Comparison of ENCODE assay signal across 19 cellular contexts in genomic region chr7:44625899-44626511, GRCh38. TPM values are rescaled to one million over a fixed set of nuclear protein-coding genes. Genes with fewer than 3 reads are reported as not detected.
DNase-seq lines count a peak whose midpoint lies in the region; ATAC-seq and TF ChIP-seq lines count a peak whose summit lies in the region.
"Had no signal": no experiment of that assay in that cellular context is flagged by ENCODE, and none has a peak within 500 bp of the region (broad histone marks: within the 10 kb centered on the region; RNA-seq: fewer than 3 reads in every experiment).

No MANE protein-coding gene starts in this region.

- H3F3A ChIP-seq in SK-N-SH (replicated peaks; ENCODE audit: insufficient read depth): no peaks in the 10 kb centered on the region

- H3K9ac ChIP-seq in SK-N-SH: no peak overlapping the region

- H3K4me1 ChIP-seq in SK-N-SH (ENCODE audit: control insufficient read depth in 1 of 2, insufficient read depth in 2 of 2, low read depth in 1 of 2, low read length in 1 of 2) (peaks cover 0 to 3% of the 10 kb centered on the region in 2 experiments; a peak in 1 of 4 replicates), mesodermal cell (ENCODE audit: control insufficient read depth, insufficient read depth, low read length, poor library complexity, severe bottlenecking) (peaks cover 10% of the 10 kb centered on the region)
- peaks cover 24% of the 10 kb centered on the region for H3K4me1 ChIP-seq in CD8-positive, alpha-beta T cell (ENCODE audit: insufficient read depth, low read length)
- H3K4me1 ChIP-seq: HAP-1 had no signal

- H2AFZ ChIP-seq in SK-N-SH (ENCODE audit: low read depth): no peak overlapping the region

- H3K36me3 Mint-ChIP-seq in CD8-positive, alpha-beta T cell: peaks cover 58% of the 10 kb centered on the region
- peaks cover 61% of the 10 kb centered on the region for H3K36me3 Mint-ChIP-seq in activated T-helper 17 cell treated with anti-CD3 and anti-CD28 coated beads, Interleukin-2, amount 50 U/mL, for 72 hours (ENCODE audit: low read depth)

- H3K4me3 ChIP-seq in SK-N-SH (ENCODE audit: low read depth in 2 of 2, low read length in 1 of 2) (no peak overlapping the region), mesodermal cell (ENCODE audit: extremely low read depth, insufficient read depth, low read length, poor library complexity, severe bottlenecking) (no peak overlapping the region)
- no peak overlapping the region for H3K4me3 ChIP-seq in CD8-positive, alpha-beta T cell (ENCODE audit: low read depth, low read length)
- H3K4me3 ChIP-seq: HAP-1 had no signal

- WGBS in SK-N-SH (ENCODE audit: low lambda C conversion rate): 76% methylated on average over 3 of the region's 3 CpGs
- WGBS in mesodermal cell (ENCODE audit: insufficient coverage in 2 of 2), 2 experiments: 80 to 95% methylated on average over 2 to 3 of the region's 3 CpGs

- no peak for TF ChIP-seq CTCF in SK-N-SH (IDR thresholded peaks at IDR 0.05)
- no peak for TF ChIP-seq CTCF in CD8-positive, alpha-beta T cell (IDR thresholded peaks at IDR 0.05)

- peaks cover 65% of the 10 kb centered on the region for H3K4me1 Mint-ChIP-seq in CD8-positive, alpha-beta T cell (ENCODE audit: low read depth)
- peaks cover 67% of the 10 kb centered on the region for H3K4me1 Mint-ChIP-seq in activated T-helper 17 cell treated with anti-CD3 and anti-CD28 coated beads, Interleukin-2, amount 50 U/mL, for 72 hours

- H3K9me3 ChIP-seq in SK-N-SH: no peaks in the 10 kb centered on the region
- no peaks in the 10 kb centered on the region for H3K9me3 ChIP-seq in CD8-positive, alpha-beta T cell (ENCODE audit: low read length)
- H3K9me3 ChIP-seq in mesodermal cell (ENCODE audit: control insufficient read depth, low read length): no peaks in the 10 kb centered on the region
- H3K9me3 ChIP-seq: HAP-1 had no signal

- TF ChIP-seq RAD21 in SK-N-SH (IDR thresholded peaks at IDR 0.05; ENCODE audit: low read length): no peak

- no peak overlapping the region for H3K4me2 ChIP-seq in SK-N-SH

- H3K27me3 ChIP-seq in SK-N-SH (ENCODE audit: insufficient read depth): no peaks in the 10 kb centered on the region
- no peaks in the 10 kb centered on the region for H3K27me3 ChIP-seq in CD8-positive, alpha-beta T cell (ENCODE audit: insufficient read depth, low read length)

- peak overlapping the region; percentile 62 for H3K27ac Mint-ChIP-seq in CD8-positive, alpha-beta T cell
- peak overlapping the region; percentile 89 for H3K27ac Mint-ChIP-seq in activated T-helper 17 cell treated with anti-CD3 and anti-CD28 coated beads, Interleukin-2, amount 50 U/mL, for 72 hours
- H3K27ac Mint-ChIP-seq: activated B cell treated with CpG ODN at 0.5 μM for 24 hours had no signal

- CTCF ChIA-PET in SK-N-SH (lab: Yijun Ruan, JAX): no interaction called here
- CTCF ChIA-PET in CD8-positive, alpha-beta T cell (lab: Charles Lee): interaction anchor here (1.0 kb wide), 1 partner anchor 14 kb away, joined by 3 read pairs; no protein-coding TSS in a partner anchor

- DNase-seq in SK-N-SH: no peak
- no peak for DNase-seq in CD8-positive, alpha-beta T cell
- DNase-seq: activated B cell treated with CpG ODN at 0.5 μM for 24 hours; central memory CD4-positive, alpha-beta T cell; EL; foreskin fibroblast; KG1; NCI-H1092 treated with DMSO at 0.1 percent for 48 hours; NCI-H226; SW 1271 had no signal

- TF ChIP-seq EP300 in SK-N-SH (IDR thresholded peaks at IDR 0.05; ENCODE audit: borderline replicate concordance in 1 of 2, low read depth in 1 of 2, low read length in 1 of 2): no peak

- H3K4me3 Mint-ChIP-seq in CD8-positive, alpha-beta T cell: no peak overlapping the region
- H3K4me3 Mint-ChIP-seq in activated T-helper 17 cell treated with anti-CD3 and anti-CD28 coated beads, Interleukin-2, amount 50 U/mL, for 72 hours: peak overlapping the region; percentile 78
- H3K4me3 Mint-ChIP-seq: activated B cell treated with CpG ODN at 0.5 μM for 24 hours had no signal

- H3K27ac ChIP-seq in SK-N-SH (ENCODE audit: low read depth in 2 of 2, low read length in 1 of 2): no peak overlapping the region
- no peak overlapping the region for H3K27ac ChIP-seq in CD8-positive, alpha-beta T cell (ENCODE audit: low read depth, low read length)
- peak overlapping the region; percentile 30 for H3K27ac ChIP-seq in mesodermal cell (ENCODE audit: low read depth, low read length, severe bottlenecking)
- H3K27ac ChIP-seq: C4-2B had no signal

- H3K27me3 Mint-ChIP-seq in CD8-positive, alpha-beta T cell (ENCODE audit: low read depth): no peaks in the 10 kb centered on the region
- H3K27me3 Mint-ChIP-seq in activated T-helper 17 cell treated with anti-CD3 and anti-CD28 coated beads, Interleukin-2, amount 50 U/mL, for 72 hours: no peaks in the 10 kb centered on the region
- H3K27me3 Mint-ChIP-seq: activated B cell treated with CpG ODN at 0.5 μM for 24 hours had no signal

- no peaks in the 10 kb centered on the region for H3K9me3 Mint-ChIP-seq in CD8-positive, alpha-beta T cell
- H3K9me3 Mint-ChIP-seq in activated T-helper 17 cell treated with anti-CD3 and anti-CD28 coated beads, Interleukin-2, amount 50 U/mL, for 72 hours: no peaks in the 10 kb centered on the region
- H3K9me3 Mint-ChIP-seq: activated B cell treated with CpG ODN at 0.5 μM for 24 hours had no signal

- H3K9me2 ChIP-seq in SK-N-SH: no peaks in the 10 kb centered on the region

- POLR2A ChIA-PET in SK-N-SH (lab: Yijun Ruan, JAX): no interaction called here
- POLR2A ChIA-PET in CD8-positive, alpha-beta T cell (lab: Charles Lee): interaction anchor here (1.9 kb wide), 1 partner anchor 10 kb away, joined by 6 read pairs; no protein-coding TSS in a partner anchor

- 0 out of 2 replicates have a peak, but pooled peaks cover 9% of the 10 kb centered on the region for H4K20me1 ChIP-seq in SK-N-SH (ENCODE audit: insufficient read depth)

- H3K36me3 ChIP-seq in SK-N-SH (replicated peaks in 1 of 2; ENCODE audit: control insufficient read depth in 1 of 2, insufficient read depth in 2 of 2, low read length in 1 of 2): peaks cover 12 to 17% of the 10 kb centered on the region in 2 experiments
- peaks cover 10% of the 10 kb centered on the region for H3K36me3 ChIP-seq in CD8-positive, alpha-beta T cell (ENCODE audit: insufficient read depth, low read length)
- peaks cover 63% of the 10 kb centered on the region for H3K36me3 ChIP-seq in mesodermal cell (ENCODE audit: control insufficient read depth, insufficient read depth, low read length)

- ATAC-seq in SK-N-SH treated with all-trans-retinoic acid at 6 μM for 48 hours (no peak), HG02973 (IDR thresholded peaks at IDR 0.05; ENCODE audit: unreplicated experiment) (no peak), GM19328 (IDR thresholded peaks at IDR 0.05; ENCODE audit: unreplicated experiment) (no peak), GM18511 (IDR thresholded peaks at IDR 0.05; ENCODE audit: unreplicated experiment) (no peak)
- no peak for ATAC-seq in CD8-positive, alpha-beta T cell
- no peak for ATAC-seq in activated T-helper 17 cell treated with anti-CD3 and anti-CD28 coated beads, Interleukin-2, amount 50 U/mL, for 72 hours (replicated peaks)
- ATAC-seq: sciatic nerve had no signal

- intact Hi-C loops in CD8-positive, alpha-beta T cell (cut with DNase I, micrococcal nuclease): no loop called here

- H3K79me2 ChIP-seq in SK-N-SH (ENCODE audit: insufficient read depth): peaks cover 40% of the 10 kb centered on the region

TF ChIP-seq in SK-N-SH, 30 proteins besides CTCF, POLR2A, EP300 and RAD21:
- TF ChIP-seq RFX5 (IDR thresholded peaks at IDR 0.05; ENCODE audit: low read length): peak; percentile 64; the same call in 1 of the 2 replicates
- no peak for TF ChIP-seq FOSL2 (IDR thresholded peaks at IDR 0.05; ENCODE audit: borderline replicate concordance, low read depth)

TF ChIP-seq in SK-N-SH treated with all-trans-retinoic acid at 6 μM for 48 hours, 23 proteins besides CTCF, POLR2A, EP300 and RAD21:
- TF ChIP-seq SNAI2 (CRISPR knock-in tag; IDR thresholded peaks at IDR 0.05): no peak

RNA-seq across cellular contexts. Expression of gene OGDH, which starts 19.6 kb away (rescaled TPM):
- polyA plus RNA-seq in SK-N-SH (2012; rRNA removed): 58.2 and 69.4 TPM in 2 replicates
- 35.2 and 49.5 TPM in 2 replicates for polyA plus RNA-seq in SK-N-SH (2012; cell fraction: cytosol; rRNA removed)
- 71.1 and 78.7 TPM in 2 replicates for polyA plus RNA-seq in SK-N-SH (2012; cell fraction: nucleus; rRNA removed)
- 10 to 100 TPM; 36.8 to 39.6 TPM for total RNA-seq in CD8-positive, alpha-beta T cell
- total RNA-seq in activated T-helper 17 cell treated with anti-CD3 and anti-CD28 coated beads, Interleukin-2, amount 50 U/mL, for 72 hours: 100 to 1,000 TPM in 1 of 2 donors, 10 to 100 TPM in 1; 77.6 to 128 TPM
- polyA plus RNA-seq in mesodermal cell (2013, experiment 1 of 2): 39.8 TPM
- polyA plus RNA-seq in mesodermal cell (2013, experiment 2 of 2): 36.7 TPM

RNA-seq across cellular contexts. Expression of gene TMED4, which starts 44.0 kb away (rescaled TPM):
- polyA plus RNA-seq in SK-N-SH (2012; rRNA removed): 145 and 192 TPM in 2 replicates
- polyA plus RNA-seq in SK-N-SH (2012; cell fraction: cytosol; rRNA removed): 101 and 126 TPM in 2 replicates
- polyA plus RNA-seq in SK-N-SH (2012; cell fraction: nucleus; rRNA removed): 144 and 182 TPM in 2 replicates
- total RNA-seq in CD8-positive, alpha-beta T cell: 100 to 1,000 TPM; 115 to 120 TPM
- 100 to 1,000 TPM in 1 of 2 donors, 10 to 100 TPM in 1; 78.2 to 103 TPM for total RNA-seq in activated T-helper 17 cell treated with anti-CD3 and anti-CD28 coated beads, Interleukin-2, amount 50 U/mL, for 72 hours
- 97.2 TPM for polyA plus RNA-seq in mesodermal cell (2013, experiment 1 of 2)
- polyA plus RNA-seq in mesodermal cell (2013, experiment 2 of 2): 81.6 TPM

RNA-seq across cellular contexts. Expression of gene DDX56, which starts 52.3 kb away (rescaled TPM):
- polyA plus RNA-seq in SK-N-SH (2012; rRNA removed): 97.1 and 126 TPM in 2 replicates
- polyA plus RNA-seq in SK-N-SH (2012; cell fraction: cytosol; rRNA removed): 44.8 and 68.5 TPM in 2 replicates
- polyA plus RNA-seq in SK-N-SH (2012; cell fraction: nucleus; rRNA removed): 227 and 338 TPM in 2 replicates
- 100 to 1,000 TPM; 140 to 141 TPM for total RNA-seq in CD8-positive, alpha-beta T cell
- 100 to 1,000 TPM in 1 of 2 donors, 10 to 100 TPM in 1; 80.2 to 110 TPM for total RNA-seq in activated T-helper 17 cell treated with anti-CD3 and anti-CD28 coated beads, Interleukin-2, amount 50 U/mL, for 72 hours
- 52.2 TPM for polyA plus RNA-seq in mesodermal cell (2013, experiment 1 of 2)
- 49.1 TPM for polyA plus RNA-seq in mesodermal cell (2013, experiment 2 of 2)
